Comparison of ENCODE assay signal across 17 cellular contexts in genomic region chr18:2707559-2708168, GRCh38. TPM values are rescaled to one million over a fixed set of nuclear protein-coding genes. Genes with fewer than 3 reads are reported as not detected.
DNase-seq lines count a peak whose midpoint lies in the region; ATAC-seq, FAIRE-seq and TF ChIP-seq lines count a peak whose summit lies in the region.
"Had no signal": no experiment of that assay in that cellular context is flagged by ENCODE, and none has a peak within 500 bp of the region (broad histone marks: within the 10 kb centered on the region; RNA-seq: fewer than 3 reads in every experiment).

No MANE protein-coding gene starts in this region.

- no peak for TF ChIP-seq CTCF in K562 (IDR thresholded peaks at IDR 0.05 in 2 of 3, conservative IDR thresholded peaks at IDR 0.05 in 1 of 3; ENCODE audit: insufficient read depth in 2 of 3, low read depth in 1 of 3, low read length in 3 of 3)

- H4K20me1 ChIP-seq in K562 (replicated peaks; ENCODE audit: control insufficient read depth, insufficient read depth, low read length): no peaks in the 10 kb centered on the region

- intact Hi-C loops in K562 (cut with micrococcal nuclease): no loop called here

- TF ChIP-seq RAD21 in K562 (CRISPR knock-in tag; conservative IDR thresholded peaks at IDR 0.05 in 1 of 2, IDR thresholded peaks at IDR 0.05 in 1 of 2): no peak

- WGBS in HUES64: 91% methylated on average over 2 of the region's 2 CpGs
- 93% methylated on average over 2 of the region's 2 CpGs for WGBS in K562 (ENCODE audit: insufficient coverage, low coverage, missing lambda C conversion rate)

- peaks cover 48% of the 10 kb centered on the region for H3K36me3 Mint-ChIP-seq in activated naive CD4-positive, alpha-beta T cell treated with anti-CD3 and anti-CD28 coated beads, Interleukin-2, amount 50 U/mL, for 24 hours

- H3K9me3 ChIP-seq in HUES64 (ENCODE audit: insufficient read depth, low read depth, low read length): no peaks in the 10 kb centered on the region
- H3K9me3 ChIP-seq in K562 (replicated peaks; ENCODE audit: control insufficient read depth, insufficient read depth, low read depth, low read length): no peaks in the 10 kb centered on the region
- H3K9me3 ChIP-seq: Peyer's patch, SK-N-SH had no signal

- no peak for FAIRE-seq in K562 (lab: Jason Lieb, UNC)

- in situ Hi-C loops in K562 (cut with MboI): no loop called here

- H2AFZ ChIP-seq in K562 (ENCODE audit: low read depth, low read length): no peak overlapping the region

- no peak overlapping the region for H3K4me3 Mint-ChIP-seq in activated naive CD4-positive, alpha-beta T cell treated with anti-CD3 and anti-CD28 coated beads, Interleukin-2, amount 50 U/mL, for 24 hours

- peaks cover 58% of the 10 kb centered on the region for H3K4me1 Mint-ChIP-seq in activated naive CD4-positive, alpha-beta T cell treated with anti-CD3 and anti-CD28 coated beads, Interleukin-2, amount 50 U/mL, for 24 hours

- no peak overlapping the region for H3K9ac ChIP-seq in HUES64 (ENCODE audit: low read depth, low read length)
- H3K9ac ChIP-seq in K562 (ENCODE audit: insufficient read depth in 1 of 2, low read depth in 2 of 2, low read length in 2 of 2): no peak overlapping the region
- H3K9ac ChIP-seq: GM23248, SK-N-SH had no signal

- POLR2A ChIA-PET in K562 (lab: Yijun Ruan, JAX): interaction anchor here (0.6 to 2.2 kb wide), 8 partner anchors 10 to 1081 kb away, joined by 3 to 6 read pairs (median 4); no protein-coding TSS in a partner anchor

- H3K27me3 ChIP-seq in HUES64 (ENCODE audit: insufficient read depth, low read length) (no peaks in the 10 kb centered on the region), K562 (ENCODE audit: control insufficient read depth in 2 of 2, insufficient read depth in 2 of 2, low read length in 2 of 2) (no peaks in the 10 kb centered on the region)
- H3K27me3 ChIP-seq: Peyer's patch had no signal

- peaks cover 10% of the 10 kb centered on the region; the same call in 1 of the 3 replicates for H3K79me2 ChIP-seq in K562 (ENCODE audit: control insufficient read depth, insufficient read depth, low read length)

- ATAC-seq in K562: no peak
- ATAC-seq: HCT116, Right ventricle myocardium inferior had no signal

- no peak for TF ChIP-seq POLR2A in K562 (conservative IDR thresholded peaks at IDR 0.05)

- no peaks in the 10 kb centered on the region for H3K9me1 ChIP-seq in K562 (ENCODE audit: control insufficient read depth, insufficient read depth, low read length)

- H3K4me2 ChIP-seq in K562 (ENCODE audit: insufficient read depth, low read length): no peak overlapping the region
- H3K4me2 ChIP-seq: SK-N-SH had no signal

- H3K27me3 Mint-ChIP-seq in activated naive CD4-positive, alpha-beta T cell treated with anti-CD3 and anti-CD28 coated beads, Interleukin-2, amount 50 U/mL, for 24 hours: no peaks in the 10 kb centered on the region

- H3K36me3 ChIP-seq in HUES64 (ENCODE audit: insufficient read depth, low read length) (peaks cover 89% of the 10 kb centered on the region), K562 (ENCODE audit: control insufficient read depth, insufficient read depth, low read length) (peaks cover 92% of the 10 kb centered on the region)

- DNase-seq in activated naive CD4-positive, alpha-beta T cell treated with Interleukin-2 at 50 U/mL for 16 hours: no peak
- DNase-seq in K562 (ENCODE audit: extremely low read depth in 1 of 4, low spot score in 3 of 4) (no peak), NCI-H1694 treated with DMSO at 0.1 percent for 48 hours (lab: John Stamatoyannopoulos, UW) (no peak), COR-L47 (lab: John Stamatoyannopoulos, UW) (no peak), NCI-H1417 treated with DMSO at 0.1 percent for 48 hours (lab: John Stamatoyannopoulos, UW) (no peak)
- DNase-seq in activated effector memory CD4-positive, alpha-beta T cell treated with Interleukin-2 at 50 U/mL for 16 hours: no peak
- DNase-seq: KG1, NCI-H1048, NCI-H524, Peyer's patch, SK-N-SH had no signal

- no peaks in the 10 kb centered on the region for H3K9me3 Mint-ChIP-seq in activated naive CD4-positive, alpha-beta T cell treated with anti-CD3 and anti-CD28 coated beads, Interleukin-2, amount 50 U/mL, for 24 hours

- H3K27ac ChIP-seq in HUES64 (ENCODE audit: low read depth, low read length) (peak overlapping the region; percentile 13; the same call in 1 of the 2 replicates), K562 (ENCODE audit: extremely low read depth, low read depth, low read length) (no peak overlapping the region)
- H3K27ac ChIP-seq: C4-2B, GM23248, Peyer's patch had no signal

- H3K4me3 ChIP-seq in HUES64 (ENCODE audit: low read length) (no peak overlapping the region), K562 (no peak overlapping the region)
- H3K4me3 ChIP-seq: GM23248, Peyer's patch had no signal

- no peak for TF ChIP-seq EP300 in K562 (IDR thresholded peaks at IDR 0.05; ENCODE audit: low read length)

- H3K27ac Mint-ChIP-seq in activated naive CD4-positive, alpha-beta T cell treated with anti-CD3 and anti-CD28 coated beads, Interleukin-2, amount 50 U/mL, for 24 hours: peak overlapping the region; percentile 52

- H3K4me1 ChIP-seq in HUES64 (ENCODE audit: insufficient read depth, low read length): peaks cover 13% of the 10 kb centered on the region; the same call in 1 of the 2 replicates
- H3K4me1 ChIP-seq in K562 (replicated peaks in 1 of 2; ENCODE audit: control insufficient read depth in 2 of 2, insufficient read depth in 2 of 2, low read length in 2 of 2): no peaks in the 10 kb centered on the region
- H3K4me1 ChIP-seq: Peyer's patch had no signal

- BruUV-seq in K562 (replicated peaks; lab: Mats Ljungman, UMichigan): no TSS peak

- CTCF ChIA-PET in K562 (lab: Yijun Ruan, JAX; ENCODE audit: low intra/inter-chr PET ratio): no interaction called here

TF ChIP-seq in K562, 482 proteins besides CTCF, POLR2A, EP300 and RAD21 (continues in another document):
- TF ChIP-seq KLF13 (tag; IDR thresholded peaks at IDR 0.05; ENCODE audit: borderline replicate concordance, low read depth) (no peak), IRF1 (CRISPR knock-in tag; IDR thresholded peaks at IDR 0.05; ENCODE audit: borderline replicate concordance) (no peak), BACH1 (tag; IDR thresholded peaks at IDR 0.05) (no peak), NFIC (IDR thresholded peaks at IDR 0.05) (no peak), MAFK (IDR thresholded peaks at IDR 0.05; ENCODE audit: low read length) (peak; percentile 21; the same call in 1 of the 2 replicates), ZBTB17 (CRISPR knock-in tag; IDR thresholded peaks at IDR 0.05) (no peak), CCNT2 (IDR thresholded peaks at IDR 0.05; ENCODE audit: borderline replicate concordance, extremely low read depth, insufficient read length, low read depth, low read length) (no peak), MAFG (tag; conservative IDR thresholded peaks at IDR 0.05) (peak; percentile 58), TOE1 (IDR thresholded peaks at IDR 0.05; ENCODE audit: borderline replicate concordance) (no peak), TOE1 (CRISPR knock-in tag; IDR thresholded peaks at IDR 0.05; ENCODE audit: borderline replicate concordance, low read depth) (no peak), NRF1 (conservative IDR thresholded peaks at IDR 0.05 in 1 of 2, IDR thresholded peaks at IDR 0.05 in 1 of 2) (no peak), ZNF75A (CRISPR knock-in tag; IDR thresholded peaks at IDR 0.05) (no peak)
- TF ChIP-seq, protein P1, sequence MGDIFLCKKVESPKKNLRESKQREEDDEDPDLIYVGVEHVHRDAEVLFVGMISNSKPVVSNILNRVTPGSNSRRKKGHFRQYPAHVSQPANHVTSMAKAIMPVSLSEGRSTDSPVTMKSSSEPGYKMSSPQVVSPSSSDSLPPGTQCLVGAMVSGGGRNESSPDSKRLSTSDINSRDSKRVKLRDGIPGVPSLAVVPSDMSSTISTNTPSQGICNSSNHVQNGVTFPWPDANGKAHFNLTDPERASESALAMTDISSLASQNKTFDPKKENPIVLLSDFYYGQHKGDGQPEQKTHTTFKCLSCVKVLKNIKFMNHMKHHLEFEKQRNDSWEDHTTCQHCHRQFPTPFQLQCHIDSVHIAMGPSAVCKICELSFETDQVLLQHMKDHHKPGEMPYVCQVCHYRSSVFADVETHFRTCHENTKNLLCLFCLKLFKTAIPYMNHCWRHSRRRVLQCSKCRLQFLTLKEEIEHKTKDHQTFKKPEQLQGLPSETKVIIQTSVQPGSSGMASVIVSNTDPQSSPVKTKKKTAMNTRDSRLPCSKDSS (IDR thresholded peaks at IDR 0.05; ENCODE audit: low read depth, partially characterized antibody): no peak

RNA-seq across cellular contexts. Expression of gene SMCHD1, which starts 52.1 kb away (rescaled TPM):
- polyA plus RNA-seq in HUES64 (2013, experiment 1 of 2): 23.2 TPM
- polyA plus RNA-seq in HUES64 (2013, experiment 2 of 2): 26.7 TPM
- 142 and 837 TPM in 2 replicates for total RNA-seq in K562 (2011; cell fraction: chromatin; rRNA removed; ENCODE audit: low replicate concordance)
- total RNA-seq in K562 (2011; cell fraction: nucleolus; rRNA removed): 44.9 and 97.0 TPM in 2 replicates
- 201 and 257 TPM in 2 replicates for total RNA-seq in K562 (2011; cell fraction: nucleoplasm; rRNA removed)
- total RNA-seq in K562 (2014; rRNA removed): 68.5 and 83.0 TPM in 2 replicates
- total RNA-seq in K562 (2014; rRNA removed; fragmentation: Illumina TruSeq; extraction: Trizol): 119 and 130 TPM in 2 replicates
- 131 and 144 TPM in 2 replicates for total RNA-seq in K562 (2015; rRNA removed; fragmentation: Illumina TruSeq; extraction: Trizol)
- total RNA-seq in K562 (2021): 65.2 and 71.1 TPM in 2 replicates
- polyA plus RNA-seq in K562 (2011; rRNA removed): 71.4 and 72.7 TPM in 2 replicates
- polyA plus RNA-seq in K562 (2011; cell fraction: cytosol; rRNA removed): 8.8 and 31.4 TPM in 2 replicates
- 72.9 and 143 TPM in 2 replicates for polyA plus RNA-seq in K562 (2011; cell fraction: nucleus; rRNA removed)
- 31.5 and 37.2 TPM in 2 replicates for polyA plus RNA-seq in K562 (2012)
- polyA plus RNA-seq in K562 (2014; fragmentation: Illumina TruSeq; extraction: Trizol): 64.4 and 76.4 TPM in 2 replicates
- 1 to 10 TPM; 6.3 to 6.6 TPM for polyA plus RNA-seq in K562 (2014; fragmentation: Nextera tagmentation; extraction: Ambion mirVana)
- 48.5 and 58.2 TPM in 2 replicates for polyA plus RNA-seq in K562 (2014; rRNA removed)
- polyA minus RNA-seq in K562 (2011; rRNA and poly(A)+ RNA removed): 235 and 351 TPM in 2 replicates
- polyA minus RNA-seq in K562 (2011; cell fraction: cytosol; rRNA and poly(A)+ RNA removed): 91.7 and 120 TPM in 2 replicates
- polyA minus RNA-seq in K562 (2011; cell fraction: nucleus; rRNA and poly(A)+ RNA removed): 163 and 443 TPM in 2 replicates
